In the genomic region with DNA sequence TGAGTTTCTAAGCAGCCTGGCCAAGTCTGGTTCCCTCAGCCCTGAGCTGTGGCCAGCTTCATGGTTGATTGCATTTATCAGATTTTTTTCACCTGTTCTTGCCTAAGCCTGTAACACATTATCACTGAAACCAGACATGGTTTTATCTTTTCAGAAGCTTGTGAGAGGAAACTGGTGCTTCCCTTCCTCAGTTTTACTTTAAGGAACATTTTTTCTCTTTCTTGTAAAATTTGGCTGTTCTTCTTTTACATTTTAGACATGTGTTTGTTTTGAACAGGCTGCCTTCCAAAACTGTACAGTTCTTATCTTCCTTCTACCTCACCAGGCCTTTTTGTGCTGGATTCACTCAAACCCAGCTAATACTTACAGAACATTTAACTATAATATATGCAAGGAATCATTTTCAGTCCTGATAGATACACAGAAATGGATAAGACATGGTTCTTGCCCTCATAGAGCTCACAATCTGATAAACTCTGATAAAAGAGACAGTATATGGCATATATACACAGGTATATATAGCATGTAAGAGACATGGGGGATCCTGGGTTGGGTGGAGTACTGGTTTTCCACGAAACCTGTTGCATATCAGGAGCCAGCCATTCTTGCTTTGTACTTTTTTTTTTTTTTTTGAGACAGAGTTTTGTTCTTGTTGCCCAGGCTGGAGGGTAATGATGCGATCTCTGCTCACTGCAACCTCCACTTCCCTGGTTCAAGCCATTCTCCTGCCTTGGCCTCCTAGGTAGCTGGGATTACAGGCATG, we compare ENCODE assay signal across 1 cellular context.
A peak's percentile ranks its signal among the peaks of the same experiment; 100 is the strongest.
TF ChIP-seq lines count a peak whose summit lies in the region.

No MANE protein-coding gene starts in this region.

TF ChIP-seq in K562, 482 proteins besides CTCF, POLR2A, EP300 and RAD21 (continued from another document and continues in another):
- TF ChIP-seq MAFG (tag; conservative IDR thresholded peaks at IDR 0.05) (no peak), ZBTB8A (IDR thresholded peaks at IDR 0.05; ENCODE audit: partially characterized antibody) (no peak), ZNF184 (CRISPR knock-in tag; IDR thresholded peaks at IDR 0.05) (no peak), MXI1 (IDR thresholded peaks at IDR 0.05; ENCODE audit: low read depth, low read length) (peak; percentile 63; the same call in 1 of the 2 replicates), NFIC (IDR thresholded peaks at IDR 0.05) (peak; percentile 92), HDAC1 (IDR thresholded peaks at IDR 0.05) (peak in 1 of 2 experiments; percentile 79; a peak in 3 of 4 replicates), ZNF175 (CRISPR knock-in tag; IDR thresholded peaks at IDR 0.05; ENCODE audit: low read depth) (peak; percentile 88), HOXB6 (CRISPR knock-in tag; IDR thresholded peaks at IDR 0.05; ENCODE audit: borderline replicate concordance) (no peak), POLR3A (IDR thresholded peaks at IDR 0.05; ENCODE audit: borderline replicate concordance, extremely low read depth, insufficient read depth, insufficient read length) (no peak), TBP (optimal IDR thresholded peaks at IDR 0.05; ENCODE audit: low read depth, low read length) (peak; percentile 53), CREB1 (IDR thresholded peaks at IDR 0.05) (peak; percentile 56; the same call in 1 of the 2 replicates), CREB1 (CRISPR knock-in tag; IDR thresholded peaks at IDR 0.05) (no peak), PCBP2 (IDR thresholded peaks at IDR 0.05; ENCODE audit: low read depth, low read length, poor library complexity, severe bottlenecking) (no peak), FOXA1 (IDR thresholded peaks at IDR 0.05; ENCODE audit: borderline replicate concordance) (no peak), CHD2 (IDR thresholded peaks at IDR 0.05; ENCODE audit: low read depth, low read length) (no peak), TSC22D4 (tag; IDR thresholded peaks at IDR 0.05) (no peak), CTCFL (IDR thresholded peaks at IDR 0.05; ENCODE audit: borderline replicate concordance, insufficient read depth, low read depth, low read length, poor library complexity, severe bottlenecking) (no peak), ZC3H4 (CRISPR knock-in tag; IDR thresholded peaks at IDR 0.05; ENCODE audit: borderline replicate concordance) (no peak), PHTF2 (CRISPR knock-in tag; IDR thresholded peaks at IDR 0.05) (no peak), WHSC1 (IDR thresholded peaks at IDR 0.05; ENCODE audit: low read length) (no peak), MEIS2 (IDR thresholded peaks at IDR 0.05; ENCODE audit: partially characterized antibody) (peak; percentile 48), ZNF316 (IDR thresholded peaks at IDR 0.05) (peak; percentile 59), BRD9 (IDR thresholded peaks at IDR 0.05; ENCODE audit: low read depth, partially characterized antibody) (peak; percentile 92), IRF2 (CRISPR knock-in tag; IDR thresholded peaks at IDR 0.05) (no peak), SPI1 (IDR thresholded peaks at IDR 0.05; ENCODE audit: borderline replicate concordance, low read depth, low read length) (peak; percentile 68), OTX1 (CRISPR knock-in tag; IDR thresholded peaks at IDR 0.05) (no peak), ZNF589 (CRISPR knock-in tag; IDR thresholded peaks at IDR 0.05; ENCODE audit: low read depth) (peak; percentile 87), FOXJ2 (tag; IDR thresholded peaks at IDR 0.05) (peak; percentile 74), HNRNPL (IDR thresholded peaks at IDR 0.05; ENCODE audit: low read depth, low read length) (no peak), ZNF143 (CRISPR knock-in tag; IDR thresholded peaks at IDR 0.05) (no peak), KDM2B (CRISPR knock-in tag; IDR thresholded peaks at IDR 0.05) (no peak), XRCC5 (IDR thresholded peaks at IDR 0.05; ENCODE audit: low read depth, low read length) (no peak), MYNN (IDR thresholded peaks at IDR 0.05) (peak; percentile 66; the same call in 1 of the 2 replicates), MYNN (CRISPR knock-in tag; IDR thresholded peaks at IDR 0.05) (no peak), GABPA (tag; conservative IDR thresholded peaks at IDR 0.05; ENCODE audit: low read depth) (no peak), PURB (CRISPR knock-in tag; IDR thresholded peaks at IDR 0.05; ENCODE audit: low read depth) (no peak), POLR2AphosphoS2 (IDR thresholded peaks at IDR 0.05; ENCODE audit: low read length) (no peak), CREM (IDR thresholded peaks at IDR 0.05; ENCODE audit: low read depth) (peak; percentile 64; the same call in 1 of the 2 replicates), PYGO2 (tag; IDR thresholded peaks at IDR 0.05) (peak; percentile 72; the same call in 1 of the 2 replicates), ZNF263 (CRISPR knock-in tag; IDR thresholded peaks at IDR 0.05; ENCODE audit: borderline replicate concordance) (no peak), ZNF124 (CRISPR knock-in tag; IDR thresholded peaks at IDR 0.05) (no peak), ZEB2 (IDR thresholded peaks at IDR 0.05) (peak; percentile 87), RAD51 (IDR thresholded peaks at IDR 0.05; ENCODE audit: borderline replicate concordance, low read depth) (0 out of 2 replicates have a peak, but pooled peaks have one; percentile 26), SREBF2 (CRISPR knock-in tag; IDR thresholded peaks at IDR 0.05) (no peak), ZNF507 (tag; conservative IDR thresholded peaks at IDR 0.05) (no peak), CHD4 (IDR thresholded peaks at IDR 0.05; ENCODE audit: insufficient read depth, insufficient replicate concordance, low read depth, low read length, poor library complexity, severe bottlenecking) (no peak), ZNF583 (CRISPR knock-in tag; IDR thresholded peaks at IDR 0.05) (no peak), KDM1A (IDR thresholded peaks at IDR 0.05) (peak; percentile 94 to 95), SIRT6 (IDR thresholded peaks at IDR 0.05; ENCODE audit: low read depth, low read length) (no peak), TAF15 (IDR thresholded peaks at IDR 0.05; ENCODE audit: low read depth, low read length) (no peak), ASH1L (IDR thresholded peaks at IDR 0.05; ENCODE audit: borderline replicate concordance, low read depth, partially characterized antibody) (no peak), STAT5A (IDR thresholded peaks at IDR 0.05; ENCODE audit: borderline replicate concordance, low read length) (peak; percentile 97), TARDBP (IDR thresholded peaks at IDR 0.05) (peak; percentile 79; the same call in 1 of the 2 replicates), LARP7 (IDR thresholded peaks at IDR 0.05) (no peak), ZNF174 (CRISPR knock-in tag; IDR thresholded peaks at IDR 0.05) (no peak), SNAPC5 (CRISPR knock-in tag; IDR thresholded peaks at IDR 0.05) (no peak), ELF4 (CRISPR knock-in tag; IDR thresholded peaks at IDR 0.05) (peak; percentile 57; the same call in 1 of the 2 replicates), ZFX (CRISPR knock-in tag; IDR thresholded peaks at IDR 0.05) (peak; percentile 29), DACH1 (IDR thresholded peaks at IDR 0.05; ENCODE audit: partially characterized antibody) (peak; percentile 19), ARID2 (IDR thresholded peaks at IDR 0.05) (no peak), NCOA1 (IDR thresholded peaks at IDR 0.05; ENCODE audit: low read depth) (peak; percentile 86), JUN (IDR thresholded peaks at IDR 0.05; ENCODE audit: borderline replicate concordance, low read depth, low read length) (peak; percentile 49; the same call in 1 of the 2 replicates), JUN (CRISPR knock-in tag; IDR thresholded peaks at IDR 0.05; ENCODE audit: borderline replicate concordance) (no peak), C11orf30 (IDR thresholded peaks at IDR 0.05; ENCODE audit: low read depth) (no peak), KHSRP (IDR thresholded peaks at IDR 0.05) (peak; percentile 83), TBL1XR1 (IDR thresholded peaks at IDR 0.05; ENCODE audit: low read length in 2 of 2) (peak; percentile 81 to 96)
- TF ChIP-seq, protein P1, sequence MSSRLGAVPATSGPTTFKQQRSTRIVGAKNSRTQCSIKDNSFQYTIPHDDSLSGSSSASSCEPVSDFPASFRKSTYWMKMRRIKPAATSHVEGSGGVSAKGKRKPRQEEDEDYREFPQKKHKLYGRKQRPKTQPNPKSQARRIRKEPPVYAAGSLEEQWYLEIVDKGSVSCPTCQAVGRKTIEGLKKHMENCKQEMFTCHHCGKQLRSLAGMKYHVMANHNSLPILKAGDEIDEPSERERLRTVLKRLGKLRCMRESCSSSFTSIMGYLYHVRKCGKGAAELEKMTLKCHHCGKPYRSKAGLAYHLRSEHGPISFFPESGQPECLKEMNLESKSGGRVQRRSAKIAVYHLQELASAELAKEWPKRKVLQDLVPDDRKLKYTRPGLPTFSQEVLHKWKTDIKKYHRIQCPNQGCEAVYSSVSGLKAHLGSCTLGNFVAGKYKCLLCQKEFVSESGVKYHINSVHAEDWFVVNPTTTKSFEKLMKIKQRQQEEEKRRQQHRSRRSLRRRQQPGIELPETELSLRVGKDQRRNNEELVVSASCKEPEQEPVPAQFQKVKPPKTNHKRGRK (tag; IDR thresholded peaks at IDR 0.05): 0 out of 2 replicates have a peak, but pooled peaks have one; percentile 22
- TF ChIP-seq, protein P2, sequence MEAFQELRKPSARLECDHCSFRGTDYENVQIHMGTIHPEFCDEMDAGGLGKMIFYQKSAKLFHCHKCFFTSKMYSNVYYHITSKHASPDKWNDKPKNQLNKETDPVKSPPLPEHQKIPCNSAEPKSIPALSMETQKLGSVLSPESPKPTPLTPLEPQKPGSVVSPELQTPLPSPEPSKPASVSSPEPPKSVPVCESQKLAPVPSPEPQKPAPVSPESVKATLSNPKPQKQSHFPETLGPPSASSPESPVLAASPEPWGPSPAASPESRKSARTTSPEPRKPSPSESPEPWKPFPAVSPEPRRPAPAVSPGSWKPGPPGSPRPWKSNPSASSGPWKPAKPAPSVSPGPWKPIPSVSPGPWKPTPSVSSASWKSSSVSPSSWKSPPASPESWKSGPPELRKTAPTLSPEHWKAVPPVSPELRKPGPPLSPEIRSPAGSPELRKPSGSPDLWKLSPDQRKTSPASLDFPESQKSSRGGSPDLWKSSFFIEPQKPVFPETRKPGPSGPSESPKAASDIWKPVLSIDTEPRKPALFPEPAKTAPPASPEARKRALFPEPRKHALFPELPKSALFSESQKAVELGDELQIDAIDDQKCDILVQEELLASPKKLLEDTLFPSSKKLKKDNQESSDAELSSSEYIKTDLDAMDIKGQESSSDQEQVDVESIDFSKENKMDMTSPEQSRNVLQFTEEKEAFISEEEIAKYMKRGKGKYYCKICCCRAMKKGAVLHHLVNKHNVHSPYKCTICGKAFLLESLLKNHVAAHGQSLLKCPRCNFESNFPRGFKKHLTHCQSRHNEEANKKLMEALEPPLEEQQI (IDR thresholded peaks at IDR 0.05): peak; percentile 89
- TF ChIP-seq, protein P3, sequence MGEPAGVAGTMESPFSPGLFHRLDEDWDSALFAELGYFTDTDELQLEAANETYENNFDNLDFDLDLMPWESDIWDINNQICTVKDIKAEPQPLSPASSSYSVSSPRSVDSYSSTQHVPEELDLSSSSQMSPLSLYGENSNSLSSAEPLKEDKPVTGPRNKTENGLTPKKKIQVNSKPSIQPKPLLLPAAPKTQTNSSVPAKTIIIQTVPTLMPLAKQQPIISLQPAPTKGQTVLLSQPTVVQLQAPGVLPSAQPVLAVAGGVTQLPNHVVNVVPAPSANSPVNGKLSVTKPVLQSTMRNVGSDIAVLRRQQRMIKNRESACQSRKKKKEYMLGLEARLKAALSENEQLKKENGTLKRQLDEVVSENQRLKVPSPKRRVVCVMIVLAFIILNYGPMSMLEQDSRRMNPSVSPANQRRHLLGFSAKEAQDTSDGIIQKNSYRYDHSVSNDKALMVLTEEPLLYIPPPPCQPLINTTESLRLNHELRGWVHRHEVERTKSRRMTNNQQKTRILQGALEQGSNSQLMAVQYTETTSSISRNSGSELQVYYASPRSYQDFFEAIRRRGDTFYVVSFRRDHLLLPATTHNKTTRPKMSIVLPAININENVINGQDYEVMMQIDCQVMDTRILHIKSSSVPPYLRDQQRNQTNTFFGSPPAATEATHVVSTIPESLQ (CRISPR knock-in tag; IDR thresholded peaks at IDR 0.05): no peak
- TF ChIP-seq, protein P4, sequence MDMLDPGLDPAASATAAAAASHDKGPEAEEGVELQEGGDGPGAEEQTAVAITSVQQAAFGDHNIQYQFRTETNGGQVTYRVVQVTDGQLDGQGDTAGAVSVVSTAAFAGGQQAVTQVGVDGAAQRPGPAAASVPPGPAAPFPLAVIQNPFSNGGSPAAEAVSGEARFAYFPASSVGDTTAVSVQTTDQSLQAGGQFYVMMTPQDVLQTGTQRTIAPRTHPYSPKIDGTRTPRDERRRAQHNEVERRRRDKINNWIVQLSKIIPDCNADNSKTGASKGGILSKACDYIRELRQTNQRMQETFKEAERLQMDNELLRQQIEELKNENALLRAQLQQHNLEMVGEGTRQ (CRISPR knock-in tag; IDR thresholded peaks at IDR 0.05): no peak
- TF ChIP-seq, protein P5, sequence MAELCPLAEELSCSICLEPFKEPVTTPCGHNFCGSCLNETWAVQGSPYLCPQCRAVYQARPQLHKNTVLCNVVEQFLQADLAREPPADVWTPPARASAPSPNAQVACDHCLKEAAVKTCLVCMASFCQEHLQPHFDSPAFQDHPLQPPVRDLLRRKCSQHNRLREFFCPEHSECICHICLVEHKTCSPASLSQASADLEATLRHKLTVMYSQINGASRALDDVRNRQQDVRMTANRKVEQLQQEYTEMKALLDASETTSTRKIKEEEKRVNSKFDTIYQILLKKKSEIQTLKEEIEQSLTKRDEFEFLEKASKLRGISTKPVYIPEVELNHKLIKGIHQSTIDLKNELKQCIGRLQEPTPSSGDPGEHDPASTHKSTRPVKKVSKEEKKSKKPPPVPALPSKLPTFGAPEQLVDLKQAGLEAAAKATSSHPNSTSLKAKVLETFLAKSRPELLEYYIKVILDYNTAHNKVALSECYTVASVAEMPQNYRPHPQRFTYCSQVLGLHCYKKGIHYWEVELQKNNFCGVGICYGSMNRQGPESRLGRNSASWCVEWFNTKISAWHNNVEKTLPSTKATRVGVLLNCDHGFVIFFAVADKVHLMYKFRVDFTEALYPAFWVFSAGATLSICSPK (IDR thresholded peaks at IDR 0.05; ENCODE audit: borderline replicate concordance): no peak
- TF ChIP-seq, protein P6, sequence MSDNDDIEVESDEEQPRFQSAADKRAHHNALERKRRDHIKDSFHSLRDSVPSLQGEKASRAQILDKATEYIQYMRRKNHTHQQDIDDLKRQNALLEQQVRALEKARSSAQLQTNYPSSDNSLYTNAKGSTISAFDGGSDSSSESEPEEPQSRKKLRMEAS (CRISPR knock-in tag; IDR thresholded peaks at IDR 0.05): no peak
